In genomic region chr1:174413632-174414031, GRCh38 we compare ENCODE assay signal across 13 cellular contexts. TPM values are rescaled to one million over a fixed set of nuclear protein-coding genes. Genes with fewer than 3 reads are reported as not detected.
DNase-seq lines count a peak whose midpoint lies in the region; ATAC-seq and TF ChIP-seq lines count a peak whose summit lies in the region.
"Had no signal": no experiment of that assay in that cellular context is flagged by ENCODE, and none has a peak within 500 bp of the region (broad histone marks: within the 10 kb centered on the region; RNA-seq: fewer than 3 reads in every experiment).

No MANE protein-coding gene starts in this region.

- DNase-seq in BE2C: peak; percentile 20
- DNase-seq in H4 (ENCODE audit: low spot score): peak; percentile 19
- no peak for DNase-seq in left ventricle myocardium superior
- no peak for DNase-seq in stomach
- DNase-seq in vagina (ENCODE audit: extremely low spot score in 2 of 2): no peak
- DNase-seq in suprapubic skin (ENCODE audit: low spot score in 2 of 2): no peak
- DNase-seq: activated effector memory CD4-positive, alpha-beta T cell treated with Interleukin-2 at 50 U/mL for 16 hours; DMS153; islet precursor cell; KBM-7 had no signal

- no peak overlapping the region for H2AFZ ChIP-seq in SU-DHL-6 (ENCODE audit: low read depth, low read length, severe bottlenecking)
- H2AFZ ChIP-seq: parathyroid adenoma had no signal

- H4K20me1 ChIP-seq in SU-DHL-6 (ENCODE audit: low read depth, low read length): no peaks in the 10 kb centered on the region

- 69 to 81% (median 74%) methylated on average over 4 of the region's 4 CpGs for WGBS in stomach, 5 donors
- WGBS in suprapubic skin: 78% methylated on average over 4 of the region's 4 CpGs

- no peaks in the 10 kb centered on the region for H3K9me2 ChIP-seq in SU-DHL-6 (replicated peaks; ENCODE audit: insufficient read depth, low read length)

- H3K27ac ChIP-seq in SU-DHL-6 (ENCODE audit: low read depth, low read length) (peak overlapping the region; percentile 25; the same call in 1 of the 2 replicates), stomach (no peak overlapping the region), vagina (no peak overlapping the region), suprapubic skin (no peak overlapping the region)
- H3K27ac ChIP-seq: parathyroid adenoma had no signal

- peak; percentile 63 for TF ChIP-seq CTCF in BE2C (IDR thresholded peaks at IDR 0.05; ENCODE audit: low read depth, low read length)
- TF ChIP-seq CTCF in SU-DHL-6 (IDR thresholded peaks at IDR 0.05; ENCODE audit: insufficient read depth, low read length, poor library complexity, severe bottlenecking): peak; percentile 48
- no peak for TF ChIP-seq CTCF in stomach (IDR thresholded peaks at IDR 0.05)
- no peak for TF ChIP-seq CTCF in vagina (IDR thresholded peaks at IDR 0.05)
- no peak for TF ChIP-seq CTCF in suprapubic skin (IDR thresholded peaks at IDR 0.05)

- intact Hi-C loops in left ventricle myocardium superior (cut with micrococcal nuclease): loop anchor here (10.0 kb wide), 1 partner anchor 311 kb away; no protein-coding TSS in a partner anchor
- intact Hi-C loops in stomach (cut with DNase I; ENCODE audit: low total_unique reads): no loop called here
- intact Hi-C loops in vagina (cut with DNase I): no loop called here

- H3K79me2 ChIP-seq in SU-DHL-6 (ENCODE audit: insufficient read depth, low read length): peaks cover 57% of the 10 kb centered on the region
- H3K79me2 ChIP-seq: parathyroid adenoma had no signal

- TF ChIP-seq EP300 in stomach (IDR thresholded peaks at IDR 0.05) (no peak), suprapubic skin (IDR thresholded peaks at IDR 0.05) (no peak)

- H3K9me3 ChIP-seq in BE2C (no peaks in the 10 kb centered on the region), SU-DHL-6 (ENCODE audit: insufficient read depth, low read length) (no peaks in the 10 kb centered on the region), stomach (no peaks in the 10 kb centered on the region), vagina (no peaks in the 10 kb centered on the region), suprapubic skin (no peaks in the 10 kb centered on the region)

- H3F3A ChIP-seq in SU-DHL-6 (ENCODE audit: insufficient read depth): peaks cover 17% of the 10 kb centered on the region

- ATAC-seq in left ventricle myocardium superior: peak; percentile 22
- ATAC-seq in HG02870 (IDR thresholded peaks at IDR 0.05; ENCODE audit: unreplicated experiment): no peak

- no peak overlapping the region for H3K9ac ChIP-seq in SU-DHL-6 (ENCODE audit: low read length)
- H3K9ac ChIP-seq: parathyroid adenoma had no signal

- H3K4me1 ChIP-seq in BE2C (no peaks in the 10 kb centered on the region), stomach (no peaks in the 10 kb centered on the region), vagina (no peaks in the 10 kb centered on the region), suprapubic skin (no peaks in the 10 kb centered on the region)
- H3K4me1 ChIP-seq: parathyroid adenoma had no signal

- no peak overlapping the region for H3K4me3 ChIP-seq in BE2C (ENCODE audit: low read depth, low read length)
- H3K4me3 ChIP-seq in SU-DHL-6 (ENCODE audit: insufficient read depth, low read length, poor library complexity, severe bottlenecking): no peak overlapping the region
- H3K4me3 ChIP-seq in stomach: no peak overlapping the region
- H3K4me3 ChIP-seq in vagina: no peak overlapping the region
- H3K4me3 ChIP-seq in suprapubic skin: no peak overlapping the region

- H3K4me2 ChIP-seq in SU-DHL-6 (ENCODE audit: low read depth, low read length, poor library complexity, severe bottlenecking): peak overlapping the region; percentile 45

- no peak for TF ChIP-seq POLR2A in stomach (IDR thresholded peaks at IDR 0.05)
- no peak for TF ChIP-seq POLR2A in vagina (IDR thresholded peaks at IDR 0.05)
- TF ChIP-seq POLR2A in suprapubic skin (IDR thresholded peaks at IDR 0.05): no peak

- H3K27me3 ChIP-seq in BE2C: no peaks in the 10 kb centered on the region
- H3K27me3 ChIP-seq in SU-DHL-6 (ENCODE audit: low read length): no peaks in the 10 kb centered on the region
- no peaks in the 10 kb centered on the region for H3K27me3 ChIP-seq in stomach
- no peaks in the 10 kb centered on the region for H3K27me3 ChIP-seq in vagina
- H3K27me3 ChIP-seq in suprapubic skin: no peaks in the 10 kb centered on the region

- no peaks in the 10 kb centered on the region for H3K36me3 ChIP-seq in BE2C
- no peaks in the 10 kb centered on the region for H3K36me3 ChIP-seq in SU-DHL-6 (ENCODE audit: low read length)
- no peaks in the 10 kb centered on the region for H3K36me3 ChIP-seq in stomach
- H3K36me3 ChIP-seq in vagina: no peaks in the 10 kb centered on the region
- no peaks in the 10 kb centered on the region for H3K36me3 ChIP-seq in suprapubic skin

RNA-seq across cellular contexts. Expression of gene GPR52, which starts 34.1 kb away (rescaled TPM):
- polyA plus RNA-seq in BE2C (2012; ENCODE audit: insufficient read depth, insufficient read length, low read depth): not detected
- not detected in 2 replicates for total RNA-seq in H4 (2014; rRNA removed; shearing (Covaris generic))
- 1.2 TPM for total RNA-seq in left ventricle myocardium superior
- total RNA-seq in stomach: 1 to 10 TPM in 2 of 5 donors, not detected in 3; 3.9 to 7.0 TPM
- not detected for polyA plus RNA-seq in stomach
- 2.7 TPM for total RNA-seq in vagina
- 1 to 10 TPM; 1.6 to 5.6 (median 1.8) TPM for total RNA-seq in suprapubic skin

Comparison
In these comparisons a context has a peak if more than half of its experiments do, and no peak if none do; other contexts are left out.
1. DNase-seq: peak in BE2C (single experiment) and H4 (single experiment); none in left ventricle myocardium superior (single experiment), stomach (single experiment), vagina (0 of 2) and suprapubic skin (0 of 2).
2. CTCF ChIP-seq: peak in BE2C (single experiment) and SU-DHL-6 (single experiment); none in stomach (0 of 7), vagina (0 of 3) and suprapubic skin (0 of 2).